Comparison of ENCODE assay signal across 1 cellular context in the genomic region with DNA sequence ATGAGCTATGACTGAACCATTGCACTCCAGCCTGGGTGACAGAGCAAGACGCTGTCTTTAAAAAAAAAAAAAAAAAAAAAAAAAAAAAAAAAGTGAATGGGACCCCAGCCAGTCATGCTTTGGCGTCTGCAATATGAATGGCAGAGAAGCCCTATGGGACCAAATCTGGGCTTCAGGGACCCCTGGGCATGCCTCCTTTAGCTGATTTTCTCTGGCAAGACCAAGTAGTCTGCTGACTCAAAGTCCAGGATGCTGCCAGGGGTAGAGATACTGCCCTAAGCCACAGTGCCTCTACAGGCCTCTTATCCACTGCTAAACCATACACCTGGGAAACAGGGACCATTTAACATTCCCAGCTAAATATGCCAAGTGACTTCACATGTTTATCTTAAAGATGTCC.
TF ChIP-seq lines count a peak whose summit lies in the region.

No MANE protein-coding gene starts in this region.

TF ChIP-seq in K562, 482 proteins besides CTCF, POLR2A, EP300 and RAD21:
- TF ChIP-seq PURB (CRISPR knock-in tag; IDR thresholded peaks at IDR 0.05; ENCODE audit: low read depth) (no peak), SRSF3 (IDR thresholded peaks at IDR 0.05; ENCODE audit: insufficient read depth, low read length) (no peak)
